In genomic region chr4:163776961-163777360, GRCh38 we compare ENCODE assay signal across 4 cellular contexts.
"Had no signal": no experiment of that assay in that cellular context is flagged by ENCODE, and none has a peak within 500 bp of the region (broad histone marks: within the 10 kb centered on the region; RNA-seq: fewer than 3 reads in every experiment).

No MANE protein-coding gene starts in this region.

- H3K4me3 Mint-ChIP-seq: GM23338, H9 had no signal

- H3K27ac Mint-ChIP-seq: GM23338, H9 had no signal

- DNase-seq: H9, HCEC 1CT, IMR-90 had no signal

- H3K9me3 Mint-ChIP-seq: GM23338, H9 had no signal

- H2AFZ ChIP-seq: GM23338 had no signal

- H3K4me3 ChIP-seq: GM23338 had no signal

- H3K4me2 ChIP-seq: GM23338 had no signal
